In the genomic region with DNA sequence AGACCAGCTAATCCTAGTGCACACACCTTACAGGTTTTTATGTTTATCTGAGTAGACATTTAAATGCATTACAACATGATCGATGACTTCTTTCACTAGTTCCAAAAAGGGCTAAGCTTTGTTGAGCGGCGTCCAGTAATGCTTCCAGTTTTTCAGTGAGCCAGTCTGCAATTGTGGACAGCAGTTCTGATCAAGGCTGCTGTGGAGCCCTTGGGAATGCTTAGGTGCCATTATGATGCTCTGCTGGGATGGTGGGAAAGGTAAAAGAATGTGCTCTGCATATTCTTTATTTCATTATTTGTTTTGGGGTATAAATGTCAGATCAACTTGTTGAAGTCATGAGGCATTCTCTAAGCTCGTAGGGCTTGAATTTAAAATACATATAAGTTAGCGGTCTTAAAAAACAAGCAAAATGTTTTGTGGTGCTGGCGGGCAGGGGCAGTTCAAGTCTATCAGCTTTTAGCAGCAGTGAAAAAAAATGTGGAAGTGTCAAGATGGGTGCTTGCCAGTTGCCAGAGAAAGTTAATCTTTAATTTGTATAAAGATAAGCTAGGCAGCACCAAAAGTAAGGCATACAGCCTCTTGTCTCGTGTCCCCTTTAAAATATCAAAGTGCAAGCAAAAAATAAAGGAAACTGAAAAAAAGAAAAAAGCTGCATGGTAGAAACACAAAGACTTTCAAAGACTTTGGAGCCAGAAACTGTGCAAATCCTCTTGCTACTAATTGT, we compare ENCODE assay signal across 8 cellular contexts. TPM values are rescaled to one million over a fixed set of nuclear protein-coding genes. Genes with fewer than 3 reads are reported as not detected.
A peak's percentile ranks its signal among the peaks of the same experiment; 100 is the strongest.
DNase-seq lines count a peak whose midpoint lies in the region; ATAC-seq and TF ChIP-seq lines count a peak whose summit lies in the region.

No MANE protein-coding gene starts in this region.

- peaks cover 0 to 4% (median 0%) of the 10 kb centered on the region in 8 donors for H3K9me3 Mint-ChIP-seq in CD4-positive, alpha-beta memory T cell
- no peaks in the 10 kb centered on the region for H3K9me3 Mint-ChIP-seq in natural killer cell treated with Interleukin-12 subunit alpha and Interleukin-12 subunit beta and Interleukin-15 and Interleukin-18, amount 100 ng/mL, for 72 hours

- H3K27ac ChIP-seq in CD4-positive, alpha-beta memory T cell (ENCODE audit: low read depth, low read length) = peak overlapping the region; percentile 80
- peak overlapping the region; percentile 7 to 86 for H3K27ac ChIP-seq in coronary artery

- peak overlapping the region in 1 of 2 donors; percentile 21 for H3K4me3 ChIP-seq in CD4-positive, alpha-beta memory T cell (ENCODE audit: low read length in 2 of 2)
- peak overlapping the region; percentile 77 for H3K4me3 ChIP-seq in MG63
- H3K4me3 ChIP-seq in coronary artery = peak overlapping the region; percentile 77

- H3K27ac Mint-ChIP-seq in CD4-positive, alpha-beta memory T cell = peak overlapping the region; percentile 82 to 97 (median 95)
- H3K27ac Mint-ChIP-seq in natural killer cell treated with Interleukin-12 subunit alpha and Interleukin-12 subunit beta and Interleukin-15 and Interleukin-18, amount 100 ng/mL, for 72 hours = peak overlapping the region; percentile 91 to 94

- H3K36me3 Mint-ChIP-seq in CD4-positive, alpha-beta memory T cell = peaks cover 8 to 17% of the 10 kb centered on the region in 2 donors
- H3K36me3 Mint-ChIP-seq in natural killer cell treated with Interleukin-12 subunit alpha and Interleukin-12 subunit beta and Interleukin-15 and Interleukin-18, amount 100 ng/mL, for 72 hours = peaks cover 4% of the 10 kb centered on the region

- no peak for TF ChIP-seq CTCF in coronary artery (IDR thresholded peaks at IDR 0.05)

- H3K36me3 ChIP-seq in CD4-positive, alpha-beta memory T cell (ENCODE audit: insufficient read depth, low read length) = no peaks in the 10 kb centered on the region
- peaks cover 15% of the 10 kb centered on the region for H3K36me3 ChIP-seq in MG63

- peak overlapping the region; percentile 84 to 95 (median 92) for H3K4me3 Mint-ChIP-seq in CD4-positive, alpha-beta memory T cell
- H3K4me3 Mint-ChIP-seq in natural killer cell treated with Interleukin-12 subunit alpha and Interleukin-12 subunit beta and Interleukin-15 and Interleukin-18, amount 100 ng/mL, for 72 hours = peak overlapping the region; percentile 97

- CTCF ChIA-PET in CD4-positive, alpha-beta memory T cell (lab: Charles Lee; ENCODE audit: partially characterized antibody) = interaction anchor here (1.0 to 1.5 kb wide), 2 partner anchors 73 to 175 kb away, joined by 3 to 4 read pairs; no protein-coding TSS in a partner anchor

- H3K27me3 Mint-ChIP-seq in CD4-positive, alpha-beta memory T cell = no peaks in the 10 kb centered on the region
- peaks cover 0 to 3% of the 10 kb centered on the region in 2 donors for H3K27me3 Mint-ChIP-seq in natural killer cell treated with Interleukin-12 subunit alpha and Interleukin-12 subunit beta and Interleukin-15 and Interleukin-18, amount 100 ng/mL, for 72 hours

- H3K4me1 Mint-ChIP-seq in CD4-positive, alpha-beta memory T cell = peaks cover 31 to 77% (median 42%) of the 10 kb centered on the region in 4 donors
- peaks cover 16 to 25% of the 10 kb centered on the region in 2 donors for H3K4me1 Mint-ChIP-seq in natural killer cell treated with Interleukin-12 subunit alpha and Interleukin-12 subunit beta and Interleukin-15 and Interleukin-18, amount 100 ng/mL, for 72 hours (ENCODE audit: low read depth in 2 of 2)

- H3K27me3 ChIP-seq in CD4-positive, alpha-beta memory T cell (ENCODE audit: insufficient read depth, low read length) = no peaks in the 10 kb centered on the region
- no peaks in the 10 kb centered on the region for H3K27me3 ChIP-seq in MG63

- ATAC-seq in natural killer cell treated with Interleukin-12 subunit alpha and Interleukin-12 subunit beta and Interleukin-15 and Interleukin-18, amount 100 ng/mL, for 72 hours = no peak
- ATAC-seq in GM18867 (IDR thresholded peaks at IDR 0.05; ENCODE audit: unreplicated experiment) (no peak), HG03039 (IDR thresholded peaks at IDR 0.05; ENCODE audit: unreplicated experiment) (no peak)

- H3K4me1 ChIP-seq in CD4-positive, alpha-beta memory T cell (ENCODE audit: insufficient read depth, low read length) = peaks cover 57% of the 10 kb centered on the region

- H3K9me3 ChIP-seq in CD4-positive, alpha-beta memory T cell (ENCODE audit: control insufficient read depth in 1 of 2, low read length in 2 of 2) = no peaks in the 10 kb centered on the region
- H3K9me3 ChIP-seq in MG63 = no peaks in the 10 kb centered on the region

- intact Hi-C loops in CD4-positive, alpha-beta memory T cell (cut with micrococcal nuclease) = loop anchor here (1.0 to 10.0 kb wide), 3 partner anchors 9 to 1048 kb away; no protein-coding TSS in a partner anchor

- POLR2A ChIA-PET in CD4-positive, alpha-beta memory T cell (lab: Charles Lee; ENCODE audit: partially characterized antibody) = interaction anchor here (1.1 to 7.7 kb wide), 5 partner anchors 10 to 1366 kb away, joined by 3 to 91 read pairs (median 7); no protein-coding TSS in a partner anchor

- no peak for DNase-seq in CD4-positive, alpha-beta memory T cell
- DNase-seq in MG63 = no peak
- DNase-seq in coronary artery (ENCODE audit: low spot score) = no peak
- DNase-seq in natural killer cell treated with Interleukin-12 subunit alpha and Interleukin-12 subunit beta and Interleukin-15 and Interleukin-18, amount 100 ng/mL, for 72 hours (ENCODE audit: low spot score) = no peak
- DNase-seq in mesenteric fat pad (ENCODE audit: low spot score) = no peak
- DNase-seq in COLO668 (lab: John Stamatoyannopoulos, UW; ENCODE audit: unreplicated experiment) = no peak

RNA-seq across cellular contexts. Expression of a gene that starts 5.8 kb away (rescaled TPM):
- total RNA-seq in CD4-positive, alpha-beta memory T cell = 10 to 100 TPM; 64.5 to 73.8 TPM
- 10 to 100 TPM; 11.9 to 27.8 TPM for polyA plus RNA-seq in CD4-positive, alpha-beta memory T cell
- 46.5 and 50.0 TPM in 2 replicates for total RNA-seq in MG63 (2014; rRNA removed; shearing (Covaris generic); ENCODE audit: low replicate concordance)
- 10 to 100 TPM; 24.5 to 34.7 TPM for total RNA-seq in natural killer cell treated with Interleukin-12 subunit alpha and Interleukin-12 subunit beta and Interleukin-15 and Interleukin-18, amount 100 ng/mL, for 72 hours
- total RNA-seq in mesenteric fat pad = 35.0 TPM
